In genomic region chr9:104093647-104094533, GRCh38 we compare ENCODE assay signal across 8 cellular contexts. TPM values are rescaled to one million over a fixed set of nuclear protein-coding genes. Genes with fewer than 3 reads are reported as not detected.
DNase-seq lines count a peak whose midpoint lies in the region; ATAC-seq lines count a peak whose summit lies in the region.

SMC2 (plus strand) TSS chr9:104094309; CDS start chr9:104095385, 1,076 bp downstream.

- H3K9me3 ChIP-seq in CD8-positive, alpha-beta memory T cell (ENCODE audit: low read length) = no peaks in the 10 kb centered on the region
- no peaks in the 10 kb centered on the region for H3K9me3 ChIP-seq in effector memory CD4-positive, alpha-beta T cell (ENCODE audit: control insufficient read depth, low read length)

- no peaks in the 10 kb centered on the region for H3K27me3 ChIP-seq in CD8-positive, alpha-beta memory T cell (ENCODE audit: insufficient read depth, low read length, poor library complexity, severe bottlenecking)
- no peaks in the 10 kb centered on the region for H3K27me3 ChIP-seq in effector memory CD4-positive, alpha-beta T cell (replicated peaks; ENCODE audit: control insufficient read depth, insufficient read depth, low read length, poor library complexity, severe bottlenecking)

- H3K4me3 Mint-ChIP-seq in CD8-positive, alpha-beta memory T cell = peak within 1 kb of the TSS; percentile 98 to 100 (median 99)

- H3K27me3 Mint-ChIP-seq in CD8-positive, alpha-beta memory T cell = no peaks in the 10 kb centered on the region

- peak within 1 kb of the TSS; percentile 77 for H3K27ac ChIP-seq in CD8-positive, alpha-beta memory T cell (ENCODE audit: low read depth, low read length)
- H3K27ac ChIP-seq in effector memory CD4-positive, alpha-beta T cell (ENCODE audit: insufficient read depth, low read length, poor library complexity, severe bottlenecking) = peak within 1 kb of the TSS; percentile 92

- peaks cover 16% of the 10 kb centered on the region for H3K4me1 ChIP-seq in CD8-positive, alpha-beta memory T cell (ENCODE audit: insufficient read depth, low read length)
- H3K4me1 ChIP-seq in effector memory CD4-positive, alpha-beta T cell (ENCODE audit: control insufficient read depth, insufficient read depth, low read length, poor library complexity, severe bottlenecking) = peaks cover 6% of the 10 kb centered on the region

- H3K27ac Mint-ChIP-seq in CD8-positive, alpha-beta memory T cell = peak within 1 kb of the TSS; percentile 97 to 100 (median 99)

- no peaks in the 10 kb centered on the region for H3K9me3 Mint-ChIP-seq in CD8-positive, alpha-beta memory T cell

- peaks cover 34 to 52% (median 49%) of the 10 kb centered on the region in 3 donors for H3K4me1 Mint-ChIP-seq in CD8-positive, alpha-beta memory T cell

- peak within 1 kb of the TSS; percentile 72 for H3K4me3 ChIP-seq in CD8-positive, alpha-beta memory T cell (ENCODE audit: low read length)
- H3K4me3 ChIP-seq in effector memory CD4-positive, alpha-beta T cell (ENCODE audit: insufficient read depth, low read depth, low read length, poor library complexity, severe bottlenecking) = peak within 1 kb of the TSS; percentile 79

- peak; percentile 87 for ATAC-seq in GM19468 (IDR thresholded peaks at IDR 0.05; ENCODE audit: extremely low read depth, unreplicated experiment)

- H3K36me3 ChIP-seq in CD8-positive, alpha-beta memory T cell (ENCODE audit: insufficient read depth, low read length) = no peaks in the 10 kb centered on the region
- H3K36me3 ChIP-seq in effector memory CD4-positive, alpha-beta T cell (ENCODE audit: control insufficient read depth, insufficient read depth, low read length) = no peaks in the 10 kb centered on the region

- POLR2A ChIA-PET in CD8-positive, alpha-beta memory T cell (lab: Charles Lee) = interaction anchor here (0.5 to 1.4 kb wide), 3 partner anchors 654 to 874 kb away, joined by 3 to 11 read pairs (median 4); partner anchors contain the start of gene NIPSNAP3A
- POLR2A ChIA-PET in activated CD8-positive, alpha-beta memory T cell treated with anti-CD3 and anti-CD28 coated beads for 36 hours (lab: Charles Lee) = interaction anchor here (0.5 to 0.8 kb wide), 3 partner anchors 43 to 1221 kb away, joined by 3 read pairs; no protein-coding TSS in a partner anchor

- peak; percentile 84 to 97 (median 93) for DNase-seq in CD8-positive, alpha-beta memory T cell
- DNase-seq in HS-5 (ENCODE audit: low read depth) = peak; percentile 87
- DNase-seq in NK-92 treated with Interleukin-12 subunit alpha and Interleukin-12 subunit beta, amount 100 ng/mL, for 24 hours (lab: John Stamatoyannopoulos, UW) = peak; percentile 84
- DNase-seq in effector memory CD4-positive, alpha-beta T cell = peak; percentile 75 to 87 (median 84)
- DNase-seq in medulla oblongata (ENCODE audit: extremely low spot score) = peak; percentile 94
- DNase-seq in stimulated activated CD8-positive, alpha-beta memory T cell treated with anti-CD3 and anti-CD28 coated beads, Interleukin-12 subunit alpha, Interleukin-12 subunit beta, amount 100 ng/mL, for 1 hour (ENCODE audit: low read depth) = peak; percentile 85

- CTCF ChIA-PET in CD8-positive, alpha-beta memory T cell (lab: Charles Lee) = interaction anchor here (1.2 kb wide), 1 partner anchor 9 kb away, joined by 3 read pairs; no protein-coding TSS in a partner anchor
- CTCF ChIA-PET in activated CD8-positive, alpha-beta memory T cell treated with anti-CD3 and anti-CD28 coated beads for 36 hours (lab: Charles Lee) = no interaction called here

- peaks cover 0 to 14% (median 0%) of the 10 kb centered on the region in 3 donors for H3K36me3 Mint-ChIP-seq in CD8-positive, alpha-beta memory T cell

RNA-seq across cellular contexts. Expression of gene SMC2, which starts in this region (rescaled TPM):
- 10 to 100 TPM; 53.0 to 54.2 TPM for total RNA-seq in CD8-positive, alpha-beta memory T cell
- 14.1 TPM for polyA plus RNA-seq in CD8-positive, alpha-beta memory T cell
- 10 to 100 TPM; 57.9 to 58.1 TPM for total RNA-seq in activated CD8-positive, alpha-beta memory T cell treated with anti-CD3 and anti-CD28 coated beads for 36 hours

Comparison
In these comparisons a context has a peak if more than half of its experiments do, and no peak if none do; other contexts are left out.
1. Peak in every context shown above with its lines: DNase-seq, ATAC-seq, H3K4me3 ChIP-seq and H3K27ac ChIP-seq.